In genomic region chr18:26226229-26227050, GRCh38 we compare ENCODE assay signal across 8 cellular contexts. TPM values are rescaled to one million over a fixed set of nuclear protein-coding genes. Genes with fewer than 3 reads are reported as not detected.
DNase-seq lines count a peak whose midpoint lies in the region; ATAC-seq and TF ChIP-seq lines count a peak whose summit lies in the region.

TAF4B (plus strand) TSS chr18:26226445; CDS start chr18:26226934, 489 bp downstream.

- peak within 1 kb of the TSS; percentile 68 to 71 for H3K27ac ChIP-seq in prostate gland

- TF ChIP-seq CTCF in prostate gland (IDR thresholded peaks at IDR 0.05) = no peak

- peak within 1 kb of the TSS; percentile 77 to 82 for H3K4me3 ChIP-seq in prostate gland

- peaks cover 26% of the 10 kb centered on the region for H3K4me1 Mint-ChIP-seq in T-helper 17 cell

- ATAC-seq in HG02852 (IDR thresholded peaks at IDR 0.05; ENCODE audit: unreplicated experiment) (peak; percentile 83), T-helper 17 cell (peak; percentile 91), left ventricle myocardium superior (peak; percentile 100)

- under 1% methylated on average over 38 of the region's 101 CpGs for WGBS in prostate gland

- DNase-seq in NCI-H146 treated with DMSO at 0.1 percent for 48 hours (lab: John Stamatoyannopoulos, UW; ENCODE audit: unreplicated experiment) = peak; percentile 50
- DNase-seq in T-helper 17 cell = peak; percentile 87 to 93 (median 88)
- DNase-seq in amygdala (lab: John Stamatoyannopoulos, UW) = peak; percentile 24 to 97 (median 87)
- peak; percentile 97 for DNase-seq in left ventricle myocardium superior
- DNase-seq in prostate gland (ENCODE audit: low spot score) = peak; percentile 93
- peak; percentile 94 for DNase-seq in ureter (ENCODE audit: low spot score)

- intact Hi-C loops in left ventricle myocardium superior (cut with micrococcal nuclease) = no loop called here
- intact Hi-C loops in prostate gland (cut with DNase I) = loop anchor here (2.0 to 10.0 kb wide), 2 partner anchors 136 to 318 kb away; partner anchors contain the start of genes KCTD1 and SS18

- H3K9me3 ChIP-seq in T-helper 17 cell (ENCODE audit: control insufficient read depth, low read length, poor library complexity, severe bottlenecking) = no peaks in the 10 kb centered on the region
- H3K9me3 ChIP-seq in prostate gland = no peaks in the 10 kb centered on the region

- H3K36me3 ChIP-seq in prostate gland = no peaks in the 10 kb centered on the region

- H3K27ac Mint-ChIP-seq in T-helper 17 cell = peak within 1 kb of the TSS; percentile 92

- no peaks in the 10 kb centered on the region for H3K27me3 ChIP-seq in prostate gland (replicated peaks; ENCODE audit: insufficient read depth)

- H3K4me1 ChIP-seq in prostate gland (replicated peaks) = peaks cover 4% of the 10 kb centered on the region

- TF ChIP-seq POLR2A in GM15510 (IDR thresholded peaks at IDR 0.05; ENCODE audit: borderline replicate concordance, extremely low read depth, insufficient read length) (peak; percentile 92), prostate gland (IDR thresholded peaks at IDR 0.05) (peak; percentile 88)

- H3K27me3 Mint-ChIP-seq in T-helper 17 cell = no peaks in the 10 kb centered on the region

- H3K4me3 Mint-ChIP-seq in T-helper 17 cell = peak within 1 kb of the TSS; percentile 96

- H3K36me3 Mint-ChIP-seq in T-helper 17 cell (ENCODE audit: low read depth) = no peaks in the 10 kb centered on the region

RNA-seq across cellular contexts. Expression of gene TAF4B, which starts in this region (rescaled TPM):
- 10 to 100 TPM in 1 of 2 donors, 1 to 10 TPM in 1; 9.2 to 10.4 TPM for total RNA-seq in T-helper 17 cell
- 1.1 TPM for total RNA-seq in left ventricle myocardium superior
- 10 to 100 TPM in 1 of 2 donors, 1 to 10 TPM in 1; 5.3 to 37.3 TPM for total RNA-seq in prostate gland
- total RNA-seq in ureter = 7.8 TPM

Comparison
In these comparisons a context has a peak if more than half of its experiments do, and no peak if none do; other contexts are left out.
1. Peak in every context shown above with its lines: DNase-seq, ATAC-seq, H3K4me3 ChIP-seq and H3K27ac ChIP-seq.